In the genomic region with DNA sequence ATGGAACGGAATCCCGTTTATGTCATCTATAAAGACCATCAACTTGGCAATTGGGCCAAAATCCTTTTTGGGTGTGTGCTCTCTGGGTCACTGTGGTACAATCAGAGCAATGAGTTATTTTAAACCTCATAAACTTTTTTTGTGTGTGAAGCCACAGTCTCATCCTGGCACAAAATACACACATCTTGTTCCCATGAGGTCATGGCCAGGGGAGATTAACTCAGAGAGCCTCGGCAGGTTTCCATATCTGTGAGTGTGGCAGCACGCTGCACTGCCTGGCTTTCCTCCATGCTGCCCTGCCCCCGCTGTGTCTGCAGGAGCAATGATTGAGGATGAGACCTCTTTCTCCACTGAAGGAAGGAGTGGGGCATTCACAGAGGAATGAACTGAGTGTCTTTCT, we compare ENCODE assay signal across 10 cellular contexts. TPM values are rescaled to one million over a fixed set of nuclear protein-coding genes. Genes with fewer than 3 reads are reported as not detected.
DNase-seq lines count a peak whose midpoint lies in the region; ATAC-seq, FAIRE-seq and TF ChIP-seq lines count a peak whose summit lies in the region.
"Had no signal": no experiment of that assay in that cellular context is flagged by ENCODE, and none has a peak within 500 bp of the region (broad histone marks: within the 10 kb centered on the region; RNA-seq: fewer than 3 reads in every experiment).

No MANE protein-coding gene starts in this region.

- peak; percentile 59 for DNase-seq in HCEC 1CT
- peak; percentile 96 for DNase-seq in amniotic epithelial cell (ENCODE audit: low read depth)
- DNase-seq in right atrium auricular region (ENCODE audit: low spot score): peak; percentile 67
- no peak for DNase-seq in smooth muscle cell (lab: John Stamatoyannopoulos, UW; ENCODE audit: unreplicated experiment)
- no peak for DNase-seq in T-helper 1 cell
- DNase-seq in kidney: no peak
- DNase-seq in small intestine: no peak
- DNase-seq: central memory CD4-positive, alpha-beta T cell; NK-92 treated with Interleukin-12 subunit alpha and Interleukin-12 subunit beta, amount 100 ng/mL, for 24 hours had no signal

- FAIRE-seq in kidney (lab: Jason Lieb, UNC) (no peak), small intestine (lab: Jason Lieb, UNC) (no peak)

- no peaks in the 10 kb centered on the region for H3K27me3 ChIP-seq in right atrium auricular region
- H3K27me3 ChIP-seq in smooth muscle cell (ENCODE audit: low read depth): no peaks in the 10 kb centered on the region
- no peaks in the 10 kb centered on the region for H3K27me3 ChIP-seq in small intestine (ENCODE audit: control insufficient read depth in 2 of 2, insufficient read depth in 2 of 2, low read length in 2 of 2)

- intact Hi-C loops in kidney (cut with DNase I): no loop called here

- no peaks in the 10 kb centered on the region for H3K79me2 ChIP-seq in smooth muscle cell (ENCODE audit: low read depth)

- no peaks in the 10 kb centered on the region for H3K9me3 ChIP-seq in right atrium auricular region
- no peaks in the 10 kb centered on the region for H3K9me3 ChIP-seq in smooth muscle cell (replicated peaks; ENCODE audit: low read depth)
- no peaks in the 10 kb centered on the region for H3K9me3 ChIP-seq in kidney (ENCODE audit: control insufficient read depth in 1 of 2, low read length in 2 of 2)
- no peaks in the 10 kb centered on the region for H3K9me3 ChIP-seq in small intestine (ENCODE audit: control insufficient read depth, low read depth)

- no peak overlapping the region for H3K9ac ChIP-seq in smooth muscle cell (ENCODE audit: low read depth)
- H3K9ac ChIP-seq in kidney (ENCODE audit: low read length in 2 of 2): no peak overlapping the region

- no peak for TF ChIP-seq CTCF in right atrium auricular region (IDR thresholded peaks at IDR 0.05)
- no peak for TF ChIP-seq CTCF in smooth muscle cell (IDR thresholded peaks at IDR 0.05; ENCODE audit: borderline replicate concordance, insufficient read depth, poor library complexity, severe bottlenecking)
- no peak for TF ChIP-seq CTCF in kidney (IDR thresholded peaks at IDR 0.05; ENCODE audit: borderline replicate concordance, extremely low read depth, insufficient read depth)

- no peaks in the 10 kb centered on the region for H4K20me1 ChIP-seq in smooth muscle cell (ENCODE audit: low read depth)

- no peak for ATAC-seq in HG03354 (IDR thresholded peaks at IDR 0.05; ENCODE audit: poor library complexity, severe bottlenecking, unreplicated experiment)

- WGBS in smooth muscle cell (ENCODE audit: low lambda C conversion rate): 59% methylated on average over 5 of the region's 5 CpGs
- WGBS in small intestine, 3 donors: 59 to 66% (median 60%) methylated on average over 5 of the region's 5 CpGs

- H3K36me3 ChIP-seq in right atrium auricular region (no peaks in the 10 kb centered on the region), smooth muscle cell (ENCODE audit: low read depth) (no peaks in the 10 kb centered on the region), kidney (ENCODE audit: control insufficient read depth in 1 of 2, insufficient read depth in 2 of 2, low read length in 2 of 2) (no peaks in the 10 kb centered on the region), small intestine (ENCODE audit: control insufficient read depth in 2 of 2, insufficient read depth in 2 of 2, low read length in 2 of 2) (no peaks in the 10 kb centered on the region)

- peak overlapping the region; percentile 46 to 86 for H3K27ac ChIP-seq in right atrium auricular region
- H3K27ac ChIP-seq in smooth muscle cell (ENCODE audit: low read depth): no peak overlapping the region
- H3K27ac ChIP-seq in kidney (ENCODE audit: low read depth in 2 of 2, low read length in 2 of 2): no peak overlapping the region
- no peak overlapping the region for H3K27ac ChIP-seq in small intestine (ENCODE audit: low read depth in 1 of 2, low read length in 1 of 2)

- H2AFZ ChIP-seq in smooth muscle cell (ENCODE audit: low read depth): no peak overlapping the region

- H3K4me1 ChIP-seq in right atrium auricular region: peaks cover 0 to 35% of the 10 kb centered on the region in 2 donors
- peaks cover 19% of the 10 kb centered on the region for H3K4me1 ChIP-seq in smooth muscle cell (ENCODE audit: low read depth)
- H3K4me1 ChIP-seq in kidney (ENCODE audit: control insufficient read depth in 1 of 2, insufficient read depth in 1 of 2, low read depth in 1 of 2, low read length in 2 of 2): no peaks in the 10 kb centered on the region
- no peaks in the 10 kb centered on the region for H3K4me1 ChIP-seq in small intestine (ENCODE audit: control insufficient read depth in 2 of 2, insufficient read depth in 1 of 2, low read depth in 1 of 2, low read length in 1 of 2)

- peaks cover 20% of the 10 kb centered on the region for H3F3A ChIP-seq in smooth muscle cell (ENCODE audit: low read depth)

- H3K4me3 ChIP-seq in right atrium auricular region: no peak overlapping the region
- H3K4me3 ChIP-seq in smooth muscle cell: no peak overlapping the region
- H3K4me3 ChIP-seq in kidney (ENCODE audit: low read length in 2 of 2): no peak overlapping the region
- no peak overlapping the region for H3K4me3 ChIP-seq in small intestine (ENCODE audit: low read depth in 1 of 2, low read length in 2 of 2)

- H3K4me2 ChIP-seq in smooth muscle cell: peak overlapping the region; percentile 23

RNA-seq across cellular contexts. Expression of a gene that starts 54.0 kb away (rescaled TPM):
- total RNA-seq in right atrium auricular region (10 to 100 TPM; 24.4 to 49.9 TPM), smooth muscle cell (69.0 and 118 TPM in 2 replicates), kidney (101 TPM)
- polyA plus RNA-seq in smooth muscle cell (23.5 and 31.7 TPM in 2 replicates), kidney (ENCODE audit: insufficient read depth, low read depth, low replicate concordance) (19.4 TPM), small intestine (10 to 100 TPM; 25.5 to 51.0 (median 28.4) TPM)

Comparison
In these comparisons a context has a peak if more than half of its experiments do, and no peak if none do; other contexts are left out.
1. DNase-seq: peak in HCEC 1CT (single experiment), amniotic epithelial cell (single experiment) and right atrium auricular region (single experiment); none in smooth muscle cell (single experiment), T-helper 1 cell (0 of 5), kidney (single experiment) and small intestine (single experiment).
2. H3K27ac ChIP-seq: peak in right atrium auricular region (2 of 2); none in smooth muscle cell (single experiment), kidney (0 of 2) and small intestine (0 of 2).